Comparison of ENCODE assay signal across 23 cellular contexts in genomic region chr7:27866256-27866655, GRCh38.
"Had no signal": no experiment of that assay in that cellular context is flagged by ENCODE, and none has a peak within 500 bp of the region (broad histone marks: within the 10 kb centered on the region; RNA-seq: fewer than 3 reads in every experiment).

No MANE protein-coding gene starts in this region.

- H3K4me3 ChIP-seq: cardiac muscle cell had no signal

- ATAC-seq: activated naive CD4-positive, alpha-beta T cell treated with anti-CD3 and anti-CD28 coated beads, Interleukin-2, amount 50 U/mL, for 72 hours had no signal

- H3K27ac ChIP-seq: brain microvascular endothelial cell, cardiac muscle cell, VCaP had no signal

- DNase-seq: activated CD4-positive, alpha-beta memory T cell treated with anti-CD3 and anti-CD28 coated beads for 36 hours; activated CD4-positive, alpha-beta T cell treated with anti-CD3 and anti-CD28 coated beads, Interleukin-2, amount 10 ng/mL, durations not matched to agents 7 days and 5 days; activated CD4-positive, CD25-positive, alpha-beta regulatory T cell; activated effector memory CD4-positive, alpha-beta T cell treated with anti-CD3 and anti-CD28 coated beads, Interleukin-2, amount 50 U/mL, for 16 hours; activated naive CD4-positive, alpha-beta T cell treated with Interleukin-2 at 50 U/mL for 16 hours; activated T-cell treated with anti-CD3 and anti-CD28 coated beads, Interleukin-2, amount 50 U/mL, for 24 hours; brain microvascular endothelial cell; cerebellar nuclear complex; KG1; NCI-H1092; NCI-H1417; NCI-H1930; NCI-H2171; NCI-H2227 treated with DMSO at 0.1 percent for 48 hours; NCI-H446 treated with DMSO at 0.1 percent for 48 hours; NCI-H526; NCI-H774; SIG-M5; T1000 had no signal

- H3K36me3 ChIP-seq: brain microvascular endothelial cell, cardiac muscle cell had no signal

- FAIRE-seq: TTC549 had no signal

- H3K27me3 ChIP-seq: brain microvascular endothelial cell, cardiac muscle cell had no signal
